In genomic region chr5:180291234-180291940, GRCh38 we compare ENCODE assay signal across 8 cellular contexts. TPM values are rescaled to one million over a fixed set of nuclear protein-coding genes. Genes with fewer than 3 reads are reported as not detected.
DNase-seq lines count a peak whose midpoint lies in the region; ATAC-seq and TF ChIP-seq lines count a peak whose summit lies in the region.

No MANE protein-coding gene starts in this region.

- H3K36me3 ChIP-seq in neuron (ENCODE audit: insufficient read depth, low read length): peaks cover 8% of the 10 kb centered on the region

- peak overlapping the region; percentile 97 for H3K27ac ChIP-seq in VCaP

- TF ChIP-seq CTCF in VCaP (conservative IDR thresholded peaks at IDR 0.05) (peak; percentile 63), fibroblast of the aortic adventitia (IDR thresholded peaks at IDR 0.05; ENCODE audit: insufficient read depth, low read length) (peak; percentile 35)

- H3K9me3 ChIP-seq in neuron (ENCODE audit: low read length): peaks cover 9% of the 10 kb centered on the region

- ATAC-seq in GM19395 (IDR thresholded peaks at IDR 0.05; ENCODE audit: unreplicated experiment) (peak; percentile 43), HG03354 (IDR thresholded peaks at IDR 0.05; ENCODE audit: poor library complexity, severe bottlenecking, unreplicated experiment) (peak; percentile 43)

- no peaks in the 10 kb centered on the region for H3K27me3 ChIP-seq in neuron (ENCODE audit: insufficient read depth, low read length)

- DNase-seq in EL (peak; percentile 25), fibroblast of the aortic adventitia (ENCODE audit: low read depth) (no peak), NCI-H1930 (lab: John Stamatoyannopoulos, UW) (no peak), SIG-M5 (lab: John Stamatoyannopoulos, UW) (no peak)

- H2AFZ ChIP-seq in neuron (ENCODE audit: low read depth, low read length): no peak overlapping the region

- peak overlapping the region; percentile 84 for H3K4me3 ChIP-seq in fibroblast of the aortic adventitia (ENCODE audit: low read depth, low read length)
- peak overlapping the region; percentile 72 for H3K4me3 ChIP-seq in neuron (ENCODE audit: low read length)

- peaks cover 8% of the 10 kb centered on the region for H3K4me1 ChIP-seq in neuron (ENCODE audit: insufficient read depth, low read length)

RNA-seq across cellular contexts. Expression of gene MAPK9, which starts 0.5 kb away (rescaled TPM):
- total RNA-seq in fibroblast of the aortic adventitia (ENCODE audit: low replicate concordance): 19.1 and 33.4 TPM in 2 replicates
